Comparison of ENCODE assay signal across 15 cellular contexts in the genomic region with DNA sequence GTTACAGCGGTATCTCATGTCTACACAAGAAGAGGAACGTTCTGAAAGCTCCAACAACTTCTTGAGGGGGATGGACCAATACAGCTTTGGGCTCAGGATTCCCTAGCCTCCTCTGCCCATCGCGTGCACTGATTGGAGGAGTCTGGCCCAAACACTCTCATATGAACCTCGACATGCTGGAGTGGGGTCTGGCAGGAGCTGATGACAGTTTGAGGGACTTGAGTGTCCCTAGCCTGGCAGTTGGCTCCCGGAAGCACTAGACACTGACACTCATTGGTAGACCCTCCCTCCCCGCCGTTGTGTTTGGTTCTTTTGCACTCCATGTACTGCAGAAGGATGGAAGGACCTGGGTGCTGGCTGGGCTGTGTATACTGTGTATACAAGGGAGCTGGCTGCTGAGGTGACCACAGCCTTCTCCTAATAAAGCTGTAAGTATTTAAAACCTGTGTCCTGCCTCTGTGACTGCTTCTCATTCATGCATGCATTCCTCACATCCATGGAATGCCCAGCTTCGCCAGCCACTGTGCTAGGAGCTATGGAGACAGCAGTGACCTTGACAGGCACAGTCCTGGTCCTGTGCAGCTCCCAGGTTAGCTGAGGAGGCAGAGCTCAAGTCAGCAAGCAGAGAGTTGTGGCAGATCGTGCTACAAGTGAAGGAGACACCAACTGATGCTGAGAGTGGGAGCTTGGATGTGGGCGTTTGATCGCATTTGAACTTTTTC. TPM values are rescaled to one million over a fixed set of nuclear protein-coding genes. Genes with fewer than 3 reads are reported as not detected.
DNase-seq lines count a peak whose midpoint lies in the region; ATAC-seq and TF ChIP-seq lines count a peak whose summit lies in the region.
"Had no signal": no experiment of that assay in that cellular context is flagged by ENCODE, and none has a peak within 500 bp of the region (broad histone marks: within the 10 kb centered on the region; RNA-seq: fewer than 3 reads in every experiment).

No MANE protein-coding gene starts in this region.

- TF ChIP-seq CTCF in WTC11 (IDR thresholded peaks at IDR 0.05): no peak
- no peak for TF ChIP-seq CTCF in left ventricle myocardium inferior (IDR thresholded peaks at IDR 0.05; ENCODE audit: borderline replicate concordance)
- TF ChIP-seq CTCF in osteocyte (IDR thresholded peaks at IDR 0.05): no peak

- H3K4me3 ChIP-seq in left ventricle myocardium inferior: no peak overlapping the region
- H3K4me3 ChIP-seq: ovary had no signal

- peak; percentile 57; the same call in 1 of the 2 replicates for ATAC-seq in WTC11
- ATAC-seq in HG02642 (IDR thresholded peaks at IDR 0.05; ENCODE audit: poor library complexity, unreplicated experiment): no peak
- ATAC-seq: HCT116 had no signal

- H3K4me3 Mint-ChIP-seq in WTC11 (no peak overlapping the region), osteocyte (ENCODE audit: unreplicated experiment) (no peak overlapping the region)
- H3K4me3 Mint-ChIP-seq: activated naive CD4-positive, alpha-beta T cell treated with anti-CD3 and anti-CD28 coated beads, Interleukin-2, amount 50 U/mL, for 24 hours; dendritic cell treated with granulocyte-macrophage colony-stimulating factor and Interleukin-4, amounts not matched to agents 40 ng/mL and 50 ng/mL, for 4 days had no signal

- DNase-seq in AG20443 (ENCODE audit: low spot score) (peak; percentile 37), WTC11 (ENCODE audit: low spot score) (no peak), left ventricle myocardium inferior (peak; percentile 50), osteocyte (ENCODE audit: extremely low spot score, unreplicated experiment) (peak; percentile 77), mucosa of gallbladder (ENCODE audit: low spot score) (no peak), HUDEP-2 (lab: John Stamatoyannopoulos, UW; ENCODE audit: unreplicated experiment in 76 of 76) (no peak), NCI-H1436 treated with DMSO at 0.1 percent for 48 hours (lab: John Stamatoyannopoulos, UW) (no peak)
- DNase-seq: AML-193, NCI-H1105, NCI-H526 treated with DMSO at 0.1 percent for 48 hours had no signal

- no peaks in the 10 kb centered on the region for H3K9me3 Mint-ChIP-seq in WTC11
- no peaks in the 10 kb centered on the region for H3K9me3 Mint-ChIP-seq in osteocyte (ENCODE audit: unreplicated experiment)
- H3K9me3 Mint-ChIP-seq: activated naive CD4-positive, alpha-beta T cell treated with anti-CD3 and anti-CD28 coated beads, Interleukin-2, amount 50 U/mL, for 24 hours; dendritic cell treated with granulocyte-macrophage colony-stimulating factor and Interleukin-4, amounts not matched to agents 40 ng/mL and 50 ng/mL, for 4 days had no signal

- H3K36me3 Mint-ChIP-seq in WTC11: no peaks in the 10 kb centered on the region
- peaks cover 26% of the 10 kb centered on the region for H3K36me3 Mint-ChIP-seq in osteocyte (ENCODE audit: unreplicated experiment)
- H3K36me3 Mint-ChIP-seq: activated naive CD4-positive, alpha-beta T cell treated with anti-CD3 and anti-CD28 coated beads, Interleukin-2, amount 50 U/mL, for 24 hours had no signal

- intact Hi-C loops in left ventricle myocardium inferior (cut with micrococcal nuclease): no loop called here

- H3K4me1 Mint-ChIP-seq in WTC11 (peaks cover 3% of the 10 kb centered on the region; the same call in 1 of the 2 replicates), osteocyte (ENCODE audit: unreplicated experiment) (peaks cover 5% of the 10 kb centered on the region)
- H3K4me1 Mint-ChIP-seq: activated naive CD4-positive, alpha-beta T cell treated with anti-CD3 and anti-CD28 coated beads, Interleukin-2, amount 50 U/mL, for 24 hours had no signal

- peak overlapping the region; percentile 61 for H3K27ac Mint-ChIP-seq in WTC11
- H3K27ac Mint-ChIP-seq in osteocyte (ENCODE audit: unreplicated experiment): no peak overlapping the region
- H3K27ac Mint-ChIP-seq: activated naive CD4-positive, alpha-beta T cell treated with anti-CD3 and anti-CD28 coated beads, Interleukin-2, amount 50 U/mL, for 24 hours; dendritic cell treated with granulocyte-macrophage colony-stimulating factor and Interleukin-4, amounts not matched to agents 40 ng/mL and 50 ng/mL, for 4 days had no signal

- POLR2A ChIA-PET in WTC11 (lab: Charles Lee): no interaction called here

- H3K27me3 ChIP-seq in left ventricle myocardium inferior (ENCODE audit: low read depth): no peaks in the 10 kb centered on the region
- H3K27me3 ChIP-seq: ovary had no signal

- H3K27me3 Mint-ChIP-seq in WTC11 (ENCODE audit: low read depth) (no peaks in the 10 kb centered on the region), osteocyte (ENCODE audit: unreplicated experiment) (no peaks in the 10 kb centered on the region)
- H3K27me3 Mint-ChIP-seq: activated naive CD4-positive, alpha-beta T cell treated with anti-CD3 and anti-CD28 coated beads, Interleukin-2, amount 50 U/mL, for 24 hours; dendritic cell treated with granulocyte-macrophage colony-stimulating factor and Interleukin-4, amounts not matched to agents 40 ng/mL and 50 ng/mL, for 4 days had no signal

- H3K4me1 ChIP-seq in left ventricle myocardium inferior: peaks cover 69% of the 10 kb centered on the region

- H3K9me3 ChIP-seq in left ventricle myocardium inferior (replicated peaks): no peaks in the 10 kb centered on the region
- H3K9me3 ChIP-seq: ovary had no signal

- peaks cover 40% of the 10 kb centered on the region for H3K36me3 ChIP-seq in left ventricle myocardium inferior
- H3K36me3 ChIP-seq: ovary had no signal

- CTCF ChIA-PET in WTC11 (lab: Charles Lee): interaction anchor here (1.1 to 2.6 kb wide), 4 partner anchors 11 to 440 kb away, joined by 3 to 7 read pairs (median 6); a partner anchor contains a TSS

- peak overlapping the region; percentile 88 for H3K27ac ChIP-seq in left ventricle myocardium inferior (replicated peaks)

TF ChIP-seq in WTC11, 78 proteins besides CTCF, POLR2A, EP300 and RAD21 (continues in another document):
- no peak for TF ChIP-seq ATF1 (CRISPR knock-in tag; IDR thresholded peaks at IDR 0.05)
- TF ChIP-seq RORB (CRISPR knock-in tag; IDR thresholded peaks at IDR 0.05): no peak
- TF ChIP-seq, protein P1, sequence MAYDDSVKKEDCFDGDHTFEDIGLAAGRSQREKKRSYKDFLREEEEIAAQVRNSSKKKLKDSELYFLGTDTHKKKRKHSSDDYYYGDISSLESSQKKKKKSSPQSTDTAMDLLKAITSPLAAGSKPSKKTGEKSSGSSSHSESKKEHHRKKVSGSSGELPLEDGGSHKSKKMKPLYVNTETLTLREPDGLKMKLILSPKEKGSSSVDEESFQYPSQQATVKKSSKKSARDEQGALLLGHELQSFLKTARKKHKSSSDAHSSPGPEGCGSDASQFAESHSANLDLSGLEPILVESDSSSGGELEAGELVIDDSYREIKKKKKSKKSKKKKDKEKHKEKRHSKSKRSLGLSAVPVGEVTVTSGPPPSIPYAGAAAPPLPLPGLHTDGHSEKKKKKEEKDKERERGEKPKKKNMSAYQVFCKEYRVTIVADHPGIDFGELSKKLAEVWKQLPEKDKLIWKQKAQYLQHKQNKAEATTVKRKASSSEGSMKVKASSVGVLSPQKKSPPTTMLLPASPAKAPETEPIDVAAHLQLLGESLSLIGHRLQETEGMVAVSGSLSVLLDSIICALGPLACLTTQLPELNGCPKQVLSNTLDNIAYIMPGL (CRISPR knock-in tag; IDR thresholded peaks at IDR 0.05): no peak
- TF ChIP-seq, protein P2, sequence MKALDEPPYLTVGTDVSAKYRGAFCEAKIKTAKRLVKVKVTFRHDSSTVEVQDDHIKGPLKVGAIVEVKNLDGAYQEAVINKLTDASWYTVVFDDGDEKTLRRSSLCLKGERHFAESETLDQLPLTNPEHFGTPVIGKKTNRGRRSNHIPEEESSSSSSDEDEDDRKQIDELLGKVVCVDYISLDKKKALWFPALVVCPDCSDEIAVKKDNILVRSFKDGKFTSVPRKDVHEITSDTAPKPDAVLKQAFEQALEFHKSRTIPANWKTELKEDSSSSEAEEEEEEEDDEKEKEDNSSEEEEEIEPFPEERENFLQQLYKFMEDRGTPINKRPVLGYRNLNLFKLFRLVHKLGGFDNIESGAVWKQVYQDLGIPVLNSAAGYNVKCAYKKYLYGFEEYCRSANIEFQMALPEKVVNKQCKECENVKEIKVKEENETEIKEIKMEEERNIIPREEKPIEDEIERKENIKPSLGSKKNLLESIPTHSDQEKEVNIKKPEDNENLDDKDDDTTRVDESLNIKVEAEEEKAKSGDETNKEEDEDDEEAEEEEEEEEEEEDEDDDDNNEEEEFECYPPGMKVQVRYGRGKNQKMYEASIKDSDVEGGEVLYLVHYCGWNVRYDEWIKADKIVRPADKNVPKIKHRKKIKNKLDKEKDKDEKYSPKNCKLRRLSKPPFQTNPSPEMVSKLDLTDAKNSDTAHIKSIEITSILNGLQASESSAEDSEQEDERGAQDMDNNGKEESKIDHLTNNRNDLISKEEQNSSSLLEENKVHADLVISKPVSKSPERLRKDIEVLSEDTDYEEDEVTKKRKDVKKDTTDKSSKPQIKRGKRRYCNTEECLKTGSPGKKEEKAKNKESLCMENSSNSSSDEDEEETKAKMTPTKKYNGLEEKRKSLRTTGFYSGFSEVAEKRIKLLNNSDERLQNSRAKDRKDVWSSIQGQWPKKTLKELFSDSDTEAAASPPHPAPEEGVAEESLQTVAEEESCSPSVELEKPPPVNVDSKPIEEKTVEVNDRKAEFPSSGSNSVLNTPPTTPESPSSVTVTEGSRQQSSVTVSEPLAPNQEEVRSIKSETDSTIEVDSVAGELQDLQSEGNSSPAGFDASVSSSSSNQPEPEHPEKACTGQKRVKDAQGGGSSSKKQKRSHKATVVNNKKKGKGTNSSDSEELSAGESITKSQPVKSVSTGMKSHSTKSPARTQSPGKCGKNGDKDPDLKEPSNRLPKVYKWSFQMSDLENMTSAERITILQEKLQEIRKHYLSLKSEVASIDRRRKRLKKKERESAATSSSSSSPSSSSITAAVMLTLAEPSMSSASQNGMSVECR (CRISPR knock-in tag; IDR thresholded peaks at IDR 0.05; ENCODE audit: borderline replicate concordance): no peak
- TF ChIP-seq ZNF232 (CRISPR knock-in tag; IDR thresholded peaks at IDR 0.05): no peak
- no peak for TF ChIP-seq NR2C2 (CRISPR knock-in tag; IDR thresholded peaks at IDR 0.05)
- TF ChIP-seq NFATC4 (CRISPR knock-in tag; IDR thresholded peaks at IDR 0.05): no peak
- TF ChIP-seq, protein P3, sequence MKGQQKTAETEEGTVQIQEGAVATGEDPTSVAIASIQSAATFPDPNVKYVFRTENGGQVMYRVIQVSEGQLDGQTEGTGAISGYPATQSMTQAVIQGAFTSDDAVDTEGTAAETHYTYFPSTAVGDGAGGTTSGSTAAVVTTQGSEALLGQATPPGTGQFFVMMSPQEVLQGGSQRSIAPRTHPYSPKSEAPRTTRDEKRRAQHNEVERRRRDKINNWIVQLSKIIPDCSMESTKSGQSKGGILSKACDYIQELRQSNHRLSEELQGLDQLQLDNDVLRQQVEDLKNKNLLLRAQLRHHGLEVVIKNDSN (CRISPR knock-in tag; IDR thresholded peaks at IDR 0.05): no peak
- TF ChIP-seq ZNF317 (CRISPR knock-in tag; IDR thresholded peaks at IDR 0.05; ENCODE audit: borderline replicate concordance, low read depth): no peak

RNA-seq across cellular contexts. Expression of a gene that starts 27.9 kb away (rescaled TPM):
- total RNA-seq in WTC11 (2021) (3.1 to 3.7 TPM (median 3.2 TPM) in 3 replicates), left ventricle myocardium inferior (22.9 TPM), osteocyte (78.8 and 81.6 TPM in 2 replicates), mucosa of gallbladder (3.2 TPM)

RNA-seq across cellular contexts. Expression of a gene that starts 48.0 kb away (rescaled TPM):
- 9.9 to 10.4 TPM (median 10.2 TPM) in 3 replicates for total RNA-seq in WTC11 (2021)
- total RNA-seq in left ventricle myocardium inferior: 0.85 TPM
- total RNA-seq in osteocyte: 0.19 and 0.31 TPM in 2 replicates
- 14.1 TPM for total RNA-seq in mucosa of gallbladder

Comparison
In these comparisons a context has a peak if more than half of its experiments do, and no peak if none do; other contexts are left out.
1. DNase-seq: peak in AG20443 (single experiment), left ventricle myocardium inferior (single experiment) and osteocyte (single experiment); none in WTC11 (single experiment), mucosa of gallbladder (single experiment), HUDEP-2 (0 of 76) and NCI-H1436 treated with DMSO at 0.1 percent for 48 hours (single experiment).